Comparison of ENCODE assay signal across 15 cellular contexts in genomic region chr4:5198586-5198985, GRCh38.
"Had no signal": no experiment of that assay in that cellular context is flagged by ENCODE, and none has a peak within 500 bp of the region (broad histone marks: within the 10 kb centered on the region; RNA-seq: fewer than 3 reads in every experiment).

No MANE protein-coding gene starts in this region.

- H3K27ac Mint-ChIP-seq: activated B cell treated with CpG ODN at 0.5 μM for 24 hours; activated CD4-positive, alpha-beta T cell treated with anti-CD3 and anti-CD28 coated beads, Interleukin-2, amount 10 ng/mL, durations not matched to agents 24 days and 14 days; activated CD8-positive, alpha-beta T cell treated with anti-CD3 and anti-CD28 coated beads, Interleukin-2, amount 10 ng/mL, durations not matched to agents 7 days and 5 days; activated naive CD4-positive, alpha-beta T cell treated with anti-CD3 and anti-CD28 coated beads, Interleukin-2, amount 50 U/mL, for 72 hours; stimulated activated effector memory CD8-positive, alpha-beta T cell treated with anti-CD3 and anti-CD28 coated beads, Interleukin-12 subunit alpha, Interleukin-12 subunit beta, amount 100 ng/mL, for 72 hours had no signal

- H3K4me1 ChIP-seq: gastroesophageal sphincter, tibial artery, uterus had no signal

- H3K27ac ChIP-seq: gastroesophageal sphincter, neutrophil, tibial artery, uterus had no signal

- H3K4me3 Mint-ChIP-seq: activated B cell treated with CpG ODN at 0.5 μM for 24 hours; activated CD4-positive, alpha-beta T cell treated with anti-CD3 and anti-CD28 coated beads, Interleukin-2, amount 10 ng/mL, durations not matched to agents 24 days and 14 days; activated CD8-positive, alpha-beta T cell treated with anti-CD3 and anti-CD28 coated beads, Interleukin-2, amount 10 ng/mL, durations not matched to agents 7 days and 5 days; naive B cell; stimulated activated effector memory CD8-positive, alpha-beta T cell treated with anti-CD3 and anti-CD28 coated beads, Interleukin-12 subunit alpha, Interleukin-12 subunit beta, amount 100 ng/mL, for 72 hours had no signal

- H3K36me3 ChIP-seq: gastroesophageal sphincter, neutrophil, tibial artery, uterus had no signal

- H3K27me3 Mint-ChIP-seq: activated B cell treated with CpG ODN at 0.5 μM for 24 hours; activated CD4-positive, alpha-beta T cell treated with anti-CD3 and anti-CD28 coated beads, Interleukin-2, amount 10 ng/mL, durations not matched to agents 24 days and 14 days; naive B cell had no signal

- DNase-seq: activated B cell treated with CpG ODN at 0.5 μM for 24 hours; activated CD4-positive, alpha-beta T cell treated with anti-CD3 and anti-CD28 coated beads, Interleukin-2, amount 10 ng/mL, durations not matched to agents 24 days and 14 days; activated CD8-positive, alpha-beta memory T cell treated with anti-CD3 and anti-CD28 coated beads, Interleukin-2, amount 50 U/mL, for 4 hours; activated CD8-positive, alpha-beta T cell treated with anti-CD3 and anti-CD28 coated beads, Interleukin-2, amount 10 ng/mL, durations not matched to agents 7 days and 5 days; activated effector memory CD4-positive, alpha-beta T cell treated with anti-CD3 and anti-CD28 coated beads, Interleukin-2, amount 50 U/mL, for 16 hours; activated T-cell treated with anti-CD3 and anti-CD28 coated beads, Interleukin-2, amount 50 U/mL, for 48 hours; islet precursor cell; naive B cell; stimulated activated CD4-positive, alpha-beta T cell treated with anti-CD3 and anti-CD28 coated beads, Interleukin-12 subunit alpha, Interleukin-12 subunit beta, amount 100 ng/mL, for 4 hours; tibial artery; uterus had no signal

- H3K27me3 ChIP-seq: gastroesophageal sphincter, neutrophil, tibial artery, uterus had no signal

- H3K9me3 ChIP-seq: gastroesophageal sphincter, neutrophil, tibial artery, uterus had no signal

- H3K9me3 Mint-ChIP-seq: stimulated activated effector memory CD8-positive, alpha-beta T cell treated with anti-CD3 and anti-CD28 coated beads, Interleukin-12 subunit alpha, Interleukin-12 subunit beta, amount 100 ng/mL, for 72 hours had no signal

- H3K4me1 Mint-ChIP-seq: activated B cell treated with CpG ODN at 0.5 μM for 24 hours; activated CD4-positive, alpha-beta T cell treated with anti-CD3 and anti-CD28 coated beads, Interleukin-2, amount 10 ng/mL, durations not matched to agents 24 days and 14 days; naive B cell; stimulated activated effector memory CD8-positive, alpha-beta T cell treated with anti-CD3 and anti-CD28 coated beads, Interleukin-12 subunit alpha, Interleukin-12 subunit beta, amount 100 ng/mL, for 72 hours had no signal

- H3K36me3 Mint-ChIP-seq: activated naive CD4-positive, alpha-beta T cell treated with anti-CD3 and anti-CD28 coated beads, Interleukin-2, amount 50 U/mL, for 72 hours; stimulated activated effector memory CD8-positive, alpha-beta T cell treated with anti-CD3 and anti-CD28 coated beads, Interleukin-12 subunit alpha, Interleukin-12 subunit beta, amount 100 ng/mL, for 72 hours had no signal

- H3K4me3 ChIP-seq: gastroesophageal sphincter, tibial artery, uterus had no signal
